ENCODE assay signal across 8 cellular contexts in genomic region chr1:192539450-192540132, GRCh38. TPM values are rescaled to one million over a fixed set of nuclear protein-coding genes. Genes with fewer than 3 reads are reported as not detected.
A peak's percentile ranks its signal among the peaks of the same experiment; 100 is the strongest.
DNase-seq lines count a peak whose midpoint lies in the region; ATAC-seq, FAIRE-seq and TF ChIP-seq lines count a peak whose summit lies in the region.

No MANE protein-coding gene starts in this region.

- H4K20me1 ChIP-seq in KMS-11 (ENCODE audit: insufficient read depth) (no peaks in the 10 kb centered on the region), HepG2 (ENCODE audit: insufficient read depth, low read length) (no peaks in the 10 kb centered on the region; the same call in 1 of the 2 replicates)

- TF ChIP-seq EP300 in HepG2 (IDR thresholded peaks at IDR 0.05; ENCODE audit: low read depth in 2 of 2, low read length in 2 of 2) (no peak), HepG2 (CRISPR knock-in tag; IDR thresholded peaks at IDR 0.05; ENCODE audit: borderline replicate concordance) (no peak), upper lobe of left lung (IDR thresholded peaks at IDR 0.05) (no peak)

- H3K9me3 ChIP-seq in breast epithelium, result no peaks in the 10 kb centered on the region
- no peaks in the 10 kb centered on the region for H3K9me3 ChIP-seq in HepG2 (ENCODE audit: low read length)
- no peaks in the 10 kb centered on the region for H3K9me3 ChIP-seq in upper lobe of left lung

- WGBS in HepG2 (ENCODE audit: low lambda C conversion rate), result 11% methylated on average over 4 of the region's 4 CpGs
- 20 to 33% methylated on average over 4 of the region's 4 CpGs for WGBS in upper lobe of left lung, 2 donors

- ATAC-seq in HepG2, result peak; percentile 97
- peak; percentile 75 to 94 for ATAC-seq in upper lobe of left lung (ENCODE audit: low FRiP score in 2 of 2)
- ATAC-seq in HG02798 (IDR thresholded peaks at IDR 0.05; ENCODE audit: poor library complexity, unreplicated experiment), result no peak
- ATAC-seq in HG02852 (IDR thresholded peaks at IDR 0.05; ENCODE audit: unreplicated experiment), result no peak

- intact Hi-C loops in breast epithelium (cut with DNase I; ENCODE audit: low total_unique reads) (no loop called here), HepG2 (cut with micrococcal nuclease; ENCODE audit: unreplicated experiment) (no loop called here)

- peak overlapping the region; percentile 76 for H3K9ac ChIP-seq in KMS-11
- H3K9ac ChIP-seq in HepG2 (ENCODE audit: insufficient read depth, low read depth, low read length), result no peak overlapping the region

- POLR2A ChIA-PET in HepG2 (lab: Yijun Ruan, JAX), result no interaction called here

- FAIRE-seq in HepG2 (lab: Jason Lieb, UNC), result no peak

- H3K27me3 ChIP-seq in KMS-11 (ENCODE audit: insufficient read depth, low read depth) (no peaks in the 10 kb centered on the region), breast epithelium (no peaks in the 10 kb centered on the region), HepG2 (ENCODE audit: control insufficient read depth in 1 of 2, insufficient read depth in 2 of 2, low read length in 2 of 2) (no peaks in the 10 kb centered on the region), upper lobe of left lung (no peaks in the 10 kb centered on the region)

- no peaks in the 10 kb centered on the region for H3K36me3 ChIP-seq in KMS-11 (ENCODE audit: insufficient read depth)
- no peaks in the 10 kb centered on the region for H3K36me3 ChIP-seq in breast epithelium
- no peaks in the 10 kb centered on the region for H3K36me3 ChIP-seq in HepG2 (replicated peaks in 1 of 2; ENCODE audit: control insufficient read depth in 1 of 2, insufficient read depth in 2 of 2, low read length in 2 of 2)
- H3K36me3 ChIP-seq in upper lobe of left lung, result no peaks in the 10 kb centered on the region

- H2AFZ ChIP-seq in KMS-11 (ENCODE audit: low read depth), result peak overlapping the region; percentile 60
- H2AFZ ChIP-seq in HepG2 (ENCODE audit: low read length), result no peak overlapping the region

- H3K4me3 ChIP-seq in KMS-11 (IDR thresholded peaks at IDR 0.05; ENCODE audit: insufficient read depth, low read depth, low read length), result peak overlapping the region; percentile 31
- H3K4me3 ChIP-seq in breast epithelium, result no peak overlapping the region
- no peak overlapping the region for H3K4me3 ChIP-seq in HepG2 (replicated peaks in 1 of 3; ENCODE audit: insufficient read depth in 1 of 3, low read depth in 2 of 3, low read length in 3 of 3)
- no peak overlapping the region for H3K4me3 ChIP-seq in upper lobe of left lung

- in situ Hi-C loops in HepG2 (cut with HindIII; ENCODE audit: extremely low pct_ligation_motif_present, low pct_unique_long_range_greater_than_20kb), result no loop called here

- peak overlapping the region; percentile 85 for H3K4me2 ChIP-seq in KMS-11
- H3K4me2 ChIP-seq in HepG2 (ENCODE audit: low read depth, low read length), result no peak overlapping the region

- TF ChIP-seq CTCF in KMS-11 (conservative IDR thresholded peaks at IDR 0.05; ENCODE audit: low read depth, low read length) (no peak), breast epithelium (IDR thresholded peaks at IDR 0.05) (no peak), HepG2 (CRISPR knock-in tag; IDR thresholded peaks at IDR 0.05) (no peak), upper lobe of left lung (IDR thresholded peaks at IDR 0.05) (no peak)

- TF ChIP-seq POLR2A in breast epithelium (IDR thresholded peaks at IDR 0.05), result no peak
- no peak for TF ChIP-seq POLR2A in HepG2 (IDR thresholded peaks at IDR 0.05; ENCODE audit: insufficient read depth in 1 of 2, low read depth in 2 of 2, low read length in 2 of 2)
- no peak for TF ChIP-seq POLR2A in upper lobe of left lung (IDR thresholded peaks at IDR 0.05)

- no TSS peak for BruUV-seq in HepG2 (replicated peaks; lab: Mats Ljungman, UMichigan)

- H3K79me2 ChIP-seq in KMS-11 (ENCODE audit: insufficient read depth, low read depth) (no peaks in the 10 kb centered on the region), HepG2 (ENCODE audit: insufficient read depth, low read length) (no peaks in the 10 kb centered on the region)

- DNase-seq in EH (ENCODE audit: low read depth), result peak; percentile 97
- peak in 1 of 2 donors; percentile 41 for DNase-seq in breast epithelium (ENCODE audit: low spot score in 2 of 2)
- peak; percentile 70 for DNase-seq in HepG2 (ENCODE audit: low spot score)
- DNase-seq in upper lobe of left lung, result no peak
- DNase-seq in activated gamma-delta T cell treated with Interleukin-2 at 50 U/mL for 16 hours, result no peak

- CTCF ChIA-PET in HepG2 (lab: Yijun Ruan, JAX; ENCODE audit: low intra/inter-chr PET ratio, low total read pairs), result no interaction called here

- H3K27ac ChIP-seq in KMS-11 (peak overlapping the region; percentile 97), breast epithelium (peak overlapping the region; percentile 89 to 92), HepG2 (ENCODE audit: extremely low read length, insufficient read depth, low read length) (no peak overlapping the region), upper lobe of left lung (peak overlapping the region; percentile 49 to 78 (median 54))

- no peak for TF ChIP-seq RAD21 in HepG2 (CRISPR knock-in tag; IDR thresholded peaks at IDR 0.05)

- peaks cover 100% of the 10 kb centered on the region for H3K4me1 ChIP-seq in KMS-11 (ENCODE audit: low read depth, poor library complexity, severe bottlenecking)
- H3K4me1 ChIP-seq in breast epithelium, result no peaks in the 10 kb centered on the region
- peaks cover 5% of the 10 kb centered on the region for H3K4me1 ChIP-seq in HepG2 (ENCODE audit: insufficient read depth, low read length)
- peaks cover 0 to 12% (median 8%) of the 10 kb centered on the region in 4 donors for H3K4me1 ChIP-seq in upper lobe of left lung

TF ChIP-seq in HepG2, 621 proteins besides CTCF, POLR2A, EP300 and RAD21:
- TF ChIP-seq U2AF1 (optimal IDR thresholded peaks at IDR 0.05; ENCODE audit: low read depth, low read length), result no peak
- TF ChIP-seq RFX1 (IDR thresholded peaks at IDR 0.05), result peak; percentile 43; the same call in 1 of the 2 replicates
- 0 out of 2 replicates have a peak, but pooled peaks have one; percentile 42 for TF ChIP-seq ARID3A (IDR thresholded peaks at IDR 0.05; ENCODE audit: low read depth, low read length)
- no peak for TF ChIP-seq ZNF205 (CRISPR knock-in tag; IDR thresholded peaks at IDR 0.05)
- TF ChIP-seq IKZF4 (CRISPR knock-in tag; IDR thresholded peaks at IDR 0.05; ENCODE audit: borderline replicate concordance, low read depth, not compliant biosample characterization), result no peak
- no peak for TF ChIP-seq MIER3 (CRISPR knock-in tag; IDR thresholded peaks at IDR 0.05; ENCODE audit: borderline replicate concordance)
- no peak for TF ChIP-seq ZNF224 (CRISPR knock-in tag; IDR thresholded peaks at IDR 0.05)

RNA-seq across cellular contexts. Expression of gene RGS1, which starts 36.0 kb away (rescaled TPM):
- total RNA-seq in breast epithelium (100 to 1,000 TPM in 2 of 3 donors, 10 to 100 TPM in 1; 13.6 to 210 (median 189) TPM), HepG2 (2016; rRNA removed; fragmentation: Illumina TruSeq; extraction: Trizol) (not detected in 2 replicates), upper lobe of left lung (10 to 100 TPM; 30.1 to 96.0 (median 48.5) TPM)
- total RNA-seq in HepG2 (2016; cell fraction: cytosol; rRNA removed; fragmentation: Illumina TruSeq; extraction: Trizol; ENCODE audit: low read depth), result not detected in 2 replicates
- total RNA-seq in HepG2 (2016; cell fraction: insoluble cytoplasmic fraction; rRNA removed; fragmentation: Illumina TruSeq; extraction: Trizol), result not detected in 2 replicates
- total RNA-seq in HepG2 (2016; cell fraction: membrane; rRNA removed; fragmentation: Illumina TruSeq; extraction: Trizol), result not detected in 2 replicates
- not detected in 2 replicates for total RNA-seq in HepG2 (2016; cell fraction: nucleus; rRNA removed; fragmentation: Illumina TruSeq; extraction: Trizol)
- polyA plus RNA-seq in HepG2 (2011; rRNA removed), result not detected in 2 replicates
- polyA plus RNA-seq in HepG2 (2011; cell fraction: cytosol; rRNA removed), result 0.03 TPM in 1 of 2 replicates, not detected in the other
- polyA plus RNA-seq in HepG2 (2011; cell fraction: nucleus; rRNA removed), result not detected in 2 replicates
- polyA plus RNA-seq in HepG2 (2012), result not detected in 2 replicates
- not detected in 2 replicates for polyA plus RNA-seq in HepG2 (2016; cell fraction: cytosol; fragmentation: Illumina TruSeq; extraction: Trizol; ENCODE audit: low read depth)
- polyA plus RNA-seq in HepG2 (2016; cell fraction: insoluble cytoplasmic fraction; fragmentation: Illumina TruSeq; extraction: Trizol; ENCODE audit: low read depth), result not detected in 2 replicates
- not detected in 2 replicates for polyA plus RNA-seq in HepG2 (2016; cell fraction: membrane; fragmentation: Illumina TruSeq; extraction: Trizol; ENCODE audit: low read depth)
- polyA plus RNA-seq in HepG2 (2016; cell fraction: nucleus; fragmentation: Illumina TruSeq; extraction: Trizol; ENCODE audit: insufficient read depth, low read depth), result not detected in 2 replicates
- not detected in 2 replicates for polyA minus RNA-seq in HepG2 (2011; rRNA and poly(A)+ RNA removed; ENCODE audit: low replicate concordance)
- polyA minus RNA-seq in HepG2 (2011; cell fraction: cytosol; rRNA and poly(A)+ RNA removed), result not detected in 2 replicates
- polyA minus RNA-seq in HepG2 (2011; cell fraction: nucleus; rRNA and poly(A)+ RNA removed), result 0.90 TPM in 1 of 2 replicates, not detected in the other

Comparison
In these comparisons a context has a peak if more than half of its experiments do, and no peak if none do; other contexts are left out.
1. DNase-seq: peak in EH (single experiment) and HepG2 (single experiment); none in upper lobe of left lung (0 of 2) and activated gamma-delta T cell treated with Interleukin-2 at 50 U/mL for 16 hours (single experiment).
2. ATAC-seq: peak in HepG2 (single experiment) and upper lobe of left lung (2 of 2); none in HG02798 (single experiment) and HG02852 (single experiment).
3. RNA of gene RGS1, which starts 36.0 kb away (total RNA-seq): 13.6 to 210 TPM in breast epithelium and 30.1 to 96.0 TPM in upper lobe of left lung; not detected in HepG2; every median in the first group is over 10 times any median in the second.